ENCODE assay signal across 7 cellular contexts in genomic region chr12:121637231-121637914, GRCh38. TPM values are rescaled to one million over a fixed set of nuclear protein-coding genes. Genes with fewer than 3 reads are reported as not detected.
DNase-seq lines count a peak whose midpoint lies in the region; ATAC-seq, FAIRE-seq and TF ChIP-seq lines count a peak whose summit lies in the region.

No MANE protein-coding gene starts in this region.

- no peak for FAIRE-seq in frontal cortex (lab: Jason Lieb, UNC)

- TF ChIP-seq CTCF in gastroesophageal sphincter (IDR thresholded peaks at IDR 0.05), result no peak

- H3K27ac ChIP-seq in gastroesophageal sphincter, result peak overlapping the region in 3 of 4 donors; percentile 22 to 51 (median 32)

- H3K36me3 ChIP-seq in gastroesophageal sphincter, result peaks cover 0 to 16% of the 10 kb centered on the region in 2 donors

- no peaks in the 10 kb centered on the region for H3K9me3 ChIP-seq in gastroesophageal sphincter

- DNase-seq in T-helper 9 cell, result peak; percentile 24
- peak; percentile 81 for DNase-seq in stimulated activated naive CD8-positive, alpha-beta T cell treated with anti-CD3 and anti-CD28 coated beads, Interleukin-15, Interleukin-2, amounts not matched to agents 100 U/mL and 50 U/mL, for 24 hours
- DNase-seq in NCI-H345 (lab: John Stamatoyannopoulos, UW), result no peak
- no peak for DNase-seq in frontal cortex (ENCODE audit: low spot score in 2 of 2)

- TF ChIP-seq EP300 in gastroesophageal sphincter (IDR thresholded peaks at IDR 0.05), result no peak

- peak overlapping the region in 1 of 2 donors; percentile 4 for H3K4me3 ChIP-seq in gastroesophageal sphincter

- no peak for TF ChIP-seq POLR2A in gastroesophageal sphincter (IDR thresholded peaks at IDR 0.05)

- 40% methylated on average over 5 of the region's 10 CpGs; no CpG with 5 or more reads in 1 of the 2 donors for WGBS in gastroesophageal sphincter (ENCODE audit: low coverage in 1 of 2), 2 donors

- peaks cover 0 to 30% (median 11%) of the 10 kb centered on the region in 3 donors for H3K4me1 ChIP-seq in gastroesophageal sphincter

- ATAC-seq in GM21529 (IDR thresholded peaks at IDR 0.05; ENCODE audit: unreplicated experiment) (peak; percentile 76), gastroesophageal sphincter (no peak), GM21381 (IDR thresholded peaks at IDR 0.05; ENCODE audit: unreplicated experiment) (no peak)
- ATAC-seq in stimulated activated naive CD8-positive, alpha-beta T cell treated with anti-CD3 and anti-CD28 coated beads, Interleukin-15, Interleukin-2, amounts not matched to agents 100 U/mL and 50 U/mL, for 24 hours, result peak; percentile 81

- no peaks in the 10 kb centered on the region for H3K27me3 ChIP-seq in gastroesophageal sphincter

RNA-seq across cellular contexts. Expression of gene ORAI1, which starts 11.0 kb away (rescaled TPM):
- total RNA-seq in gastroesophageal sphincter (10 to 100 TPM in 3 of 4 donors, 1 to 10 TPM in 1; 8.7 to 15.5 (median 12.6) TPM), frontal cortex (1.6 TPM)

RNA-seq across cellular contexts. Expression of gene MORN3, which starts 32.1 kb away (rescaled TPM):
- total RNA-seq in gastroesophageal sphincter, result under 1 TPM in 1 of 4 donors, not detected in 3; 0.23 TPM
- total RNA-seq in frontal cortex, result 3.3 TPM

RNA-seq across cellular contexts. Expression of gene KDM2B, which starts 56.5 kb away (rescaled TPM):
- total RNA-seq in gastroesophageal sphincter (10 to 100 TPM in 3 of 4 donors, 1 to 10 TPM in 1; 10.0 to 26.5 (median 15.0) TPM), frontal cortex (99.5 TPM)

Comparison
In these comparisons a context has a peak if more than half of its experiments do, and no peak if none do; other contexts are left out.
1. ATAC-seq: peak in GM21529 (single experiment) and stimulated activated naive CD8-positive, alpha-beta T cell treated with anti-CD3 and anti-CD28 coated beads, Interleukin-15, Interleukin-2, amounts not matched to agents 100 U/mL and 50 U/mL, for 24 hours (single experiment); none in gastroesophageal sphincter (single experiment) and GM21381 (single experiment).
2. DNase-seq: peak in T-helper 9 cell (single experiment) and stimulated activated naive CD8-positive, alpha-beta T cell treated with anti-CD3 and anti-CD28 coated beads, Interleukin-15, Interleukin-2, amounts not matched to agents 100 U/mL and 50 U/mL, for 24 hours (single experiment); none in NCI-H345 (single experiment) and frontal cortex (0 of 2).